ENCODE assay signal across 9 cellular contexts in the genomic region with DNA sequence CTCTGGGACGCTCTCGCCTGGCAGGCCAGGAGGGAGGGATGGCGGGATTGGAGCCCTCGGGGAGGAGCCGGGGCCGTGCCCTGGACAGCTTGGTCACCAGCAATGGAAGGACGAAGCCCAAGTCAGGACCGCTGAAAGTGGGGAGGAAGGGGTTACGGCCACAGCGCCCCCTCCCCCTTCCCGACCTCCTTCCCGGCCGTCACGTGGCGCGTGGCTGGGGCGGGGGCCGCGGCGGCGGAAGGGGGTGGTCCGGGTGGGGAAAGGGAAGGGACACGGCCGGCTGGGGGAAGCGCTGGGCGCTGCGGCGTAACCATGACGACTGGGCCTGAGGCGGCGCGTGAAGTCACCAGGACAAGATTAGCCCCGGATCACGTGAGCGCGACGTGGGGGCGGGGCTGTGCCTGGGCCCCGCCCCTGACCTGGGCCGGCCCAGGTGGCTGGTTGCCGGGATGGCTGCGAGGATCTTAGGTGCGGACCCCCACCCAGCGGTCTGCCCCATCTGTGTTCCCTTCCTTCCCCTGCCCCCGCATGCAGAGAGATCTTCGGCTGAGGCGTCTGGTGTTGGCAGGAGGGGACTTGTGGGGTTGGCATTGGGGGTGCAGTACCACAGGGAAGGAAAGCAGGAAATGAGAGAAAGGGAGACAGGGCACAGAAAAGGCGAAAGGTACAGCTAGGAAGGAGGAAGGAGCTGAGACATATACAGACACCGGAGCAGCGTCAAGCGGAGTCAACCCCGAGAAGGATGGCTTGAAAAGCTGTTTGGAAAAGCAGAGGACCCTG. TPM values are rescaled to one million over a fixed set of nuclear protein-coding genes. Genes with fewer than 3 reads are reported as not detected.
DNase-seq lines count a peak whose midpoint lies in the region; ATAC-seq, FAIRE-seq and TF ChIP-seq lines count a peak whose summit lies in the region.
"Had no signal": no experiment of that assay in that cellular context is flagged by ENCODE, and none has a peak within 500 bp of the region (broad histone marks: within the 10 kb centered on the region; RNA-seq: fewer than 3 reads in every experiment).

No MANE protein-coding gene starts in this region.

- intact Hi-C loops in endothelial cell of umbilical vein (cut with micrococcal nuclease): loop anchor here (1.0 kb wide), 1 partner anchor 8 kb away; the partner anchor contains the start of gene TARBP2

- TF ChIP-seq POLR2A in endothelial cell of umbilical vein (IDR thresholded peaks at IDR 0.05; ENCODE audit: low read depth, low read length): no peak

- H3K4me3 ChIP-seq in NT2/D1 (ENCODE audit: insufficient read length, low read depth): peak overlapping the region; percentile 64
- peak overlapping the region; percentile 17 to 61 (median 38) for H3K4me3 ChIP-seq in endothelial cell of umbilical vein (replicated peaks in 1 of 3; ENCODE audit: insufficient read depth in 1 of 3, low read depth in 1 of 3, low read length in 3 of 3)

- POLR2A ChIA-PET in endothelial cell of umbilical vein (lab: Charles Lee): no interaction called here

- peak overlapping the region; percentile 86 for H2AFZ ChIP-seq in endothelial cell of umbilical vein (ENCODE audit: low read depth, low read length)

- CTCF ChIA-PET in endothelial cell of umbilical vein (lab: Charles Lee): interaction anchor here (0.9 to 1.6 kb wide), 6 partner anchors 8 to 16 kb away, joined by 3 to 6 read pairs (median 4); partner anchors contain the start of gene TARBP2

- no peaks in the 10 kb centered on the region for H3K27me3 ChIP-seq in NT2/D1 (ENCODE audit: insufficient read depth, insufficient read length)
- no peaks in the 10 kb centered on the region for H3K27me3 ChIP-seq in endothelial cell of umbilical vein (ENCODE audit: control insufficient read depth in 2 of 2, insufficient read depth in 2 of 2, low read length in 2 of 2)

- peak overlapping the region; percentile 69 for H3K4me2 ChIP-seq in endothelial cell of umbilical vein (ENCODE audit: insufficient read depth, low read length)

- peaks cover 14% of the 10 kb centered on the region for H3K4me1 ChIP-seq in NT2/D1 (ENCODE audit: insufficient read depth, insufficient read length)
- peaks cover 11% of the 10 kb centered on the region for H3K4me1 ChIP-seq in endothelial cell of umbilical vein (ENCODE audit: control insufficient read depth, extremely low read depth, insufficient read depth, low read length)

- no TSS peak for BruUV-seq in endothelial cell of umbilical vein (replicated peaks; lab: Mats Ljungman, UMichigan)

- H3K27ac ChIP-seq in endothelial cell of umbilical vein (ENCODE audit: insufficient read depth, low read depth, low read length): peak overlapping the region; percentile 57

- DNase-seq in CMK (ENCODE audit: low read depth): peak; percentile 96
- DNase-seq in HUDEP-2 (lab: John Stamatoyannopoulos, UW; ENCODE audit: unreplicated experiment in 76 of 76): peak in 73 of 76 experiments; percentile 27 to 87 (median 74)
- DNase-seq in NT2/D1 (ENCODE audit: low read depth, low spot score): peak; percentile 90
- peak; percentile 78 for DNase-seq in activated T-cell treated with anti-CD3 and anti-CD28 coated beads for 1 hour (ENCODE audit: low read depth)
- DNase-seq in endothelial cell of umbilical vein (ENCODE audit: low read depth, low spot score): peak; percentile 93
- DNase-seq in middle frontal gyrus (ENCODE audit: extremely low spot score, low spot score): peak; percentile 84
- peak; percentile 80 for DNase-seq in stimulated activated CD8-positive, alpha-beta memory T cell treated with anti-CD3 and anti-CD28 coated beads, Interleukin-15, amount 100 ng/mL, for 48 hours (ENCODE audit: low read depth in 2 of 2)

- H3K9ac ChIP-seq in NT2/D1 (ENCODE audit: insufficient read length, low read depth) (peak overlapping the region; percentile 85), endothelial cell of umbilical vein (replicated peaks; ENCODE audit: extremely low read depth, insufficient read depth, low read length) (peak overlapping the region; percentile 71)

- no peak for TF ChIP-seq CTCF in endothelial cell of umbilical vein (IDR thresholded peaks at IDR 0.05; ENCODE audit: extremely low read depth in 1 of 2, insufficient read depth in 1 of 2, low read depth in 1 of 2, low read length in 2 of 2)

- H3K36me3 ChIP-seq in NT2/D1 (ENCODE audit: insufficient read depth, insufficient read length, low read length) (peaks cover 2% of the 10 kb centered on the region), endothelial cell of umbilical vein (ENCODE audit: control insufficient read depth in 2 of 2, extremely low read depth in 1 of 2, insufficient read depth in 2 of 2, low read length in 2 of 2) (no peaks in the 10 kb centered on the region)

- no peaks in the 10 kb centered on the region for H4K20me1 ChIP-seq in endothelial cell of umbilical vein (replicated peaks; ENCODE audit: control insufficient read depth, extremely low read depth, insufficient read depth, low read length)

- peak; percentile 88 for ATAC-seq in GM21360 (IDR thresholded peaks at IDR 0.05; ENCODE audit: unreplicated experiment)

- no peaks in the 10 kb centered on the region for H3K79me2 ChIP-seq in endothelial cell of umbilical vein (ENCODE audit: control insufficient read depth, insufficient read depth, low read length)

- FAIRE-seq in endothelial cell of umbilical vein (lab: Jason Lieb, UNC): peak; percentile 95
- FAIRE-seq: islet of Langerhans had no signal

- no peaks in the 10 kb centered on the region for H3K9me1 ChIP-seq in endothelial cell of umbilical vein (replicated peaks; ENCODE audit: control insufficient read depth, extremely low read depth, insufficient read depth, low read length)

- H3K9me3 ChIP-seq in NT2/D1 (ENCODE audit: insufficient read depth, low read length): no peaks in the 10 kb centered on the region
- H3K9me3 ChIP-seq in endothelial cell of umbilical vein (replicated peaks; ENCODE audit: control insufficient read depth, insufficient read depth, low read length): no peaks in the 10 kb centered on the region

- dilution Hi-C loops in endothelial cell of umbilical vein (cut with MboI; ENCODE audit: extremely low pct_ligation_motif_present, low sequenced_read_pairs): no loop called here

TF ChIP-seq in endothelial cell of umbilical vein, 7 proteins besides CTCF, POLR2A, EP300 and RAD21 (continues in another document):
- TF ChIP-seq GATA2 (IDR thresholded peaks at IDR 0.05; ENCODE audit: insufficient read depth, insufficient read length, low read depth, low read length) (no peak), JUN (IDR thresholded peaks at IDR 0.05; ENCODE audit: borderline replicate concordance, insufficient read depth, insufficient read length, low read depth) (peak; percentile 13), FOS (IDR thresholded peaks at IDR 0.05; ENCODE audit: borderline replicate concordance, insufficient read depth, low read length) (no peak), POLR2AphosphoS5 (IDR thresholded peaks at IDR 0.05; ENCODE audit: insufficient read depth, low read depth, low read length) (peak; percentile 44)

RNA-seq across cellular contexts. Expression of gene MAP3K12, which starts 6.2 kb away (rescaled TPM):
- 29.3 and 33.3 TPM in 2 replicates for total RNA-seq in endothelial cell of umbilical vein
- polyA plus RNA-seq in endothelial cell of umbilical vein: 66.2 and 69.2 TPM in 2 replicates
- polyA plus RNA-seq in endothelial cell of umbilical vein (2011; cell fraction: cytosol; rRNA removed): 28.2 and 33.4 TPM in 2 replicates
- 281 and 407 TPM in 2 replicates for polyA plus RNA-seq in endothelial cell of umbilical vein (2011; cell fraction: nucleus; rRNA removed)
- polyA plus RNA-seq in endothelial cell of umbilical vein (2012): 35.4 and 59.5 TPM in 2 replicates
- 49.6 and 53.5 TPM in 2 replicates for polyA minus RNA-seq in endothelial cell of umbilical vein
- 1.2 TPM for polyA minus RNA-seq in endothelial cell of umbilical vein (2011; cell fraction: cytosol; rRNA and poly(A)+ RNA removed)
- 55.7 and 57.8 TPM in 2 replicates for polyA minus RNA-seq in endothelial cell of umbilical vein (2011; cell fraction: nucleus; rRNA and poly(A)+ RNA removed)

RNA-seq across cellular contexts. Expression of gene TARBP2, which starts 8.1 kb away (rescaled TPM):
- total RNA-seq in endothelial cell of umbilical vein: 53.8 and 57.2 TPM in 2 replicates
- polyA plus RNA-seq in endothelial cell of umbilical vein: 82.8 and 92.1 TPM in 2 replicates
- 57.3 and 67.6 TPM in 2 replicates for polyA plus RNA-seq in endothelial cell of umbilical vein (2011; cell fraction: cytosol; rRNA removed)
- 223 and 226 TPM in 2 replicates for polyA plus RNA-seq in endothelial cell of umbilical vein (2011; cell fraction: nucleus; rRNA removed)
- polyA plus RNA-seq in endothelial cell of umbilical vein (2012): 35.3 and 37.5 TPM in 2 replicates
- polyA minus RNA-seq in endothelial cell of umbilical vein: 37.3 and 38.8 TPM in 2 replicates
- polyA minus RNA-seq in endothelial cell of umbilical vein (2011; cell fraction: cytosol; rRNA and poly(A)+ RNA removed): 27.0 TPM
- polyA minus RNA-seq in endothelial cell of umbilical vein (2011; cell fraction: nucleus; rRNA and poly(A)+ RNA removed): 35.5 and 39.8 TPM in 2 replicates

RNA-seq across cellular contexts. Expression of gene NPFF, which starts 14.3 kb away (rescaled TPM):
- total RNA-seq in endothelial cell of umbilical vein: not detected in 2 replicates
- 0.30 TPM in 1 of 2 replicates, not detected in the other for polyA plus RNA-seq in endothelial cell of umbilical vein
- 0.22 and 0.23 TPM in 2 replicates for polyA plus RNA-seq in endothelial cell of umbilical vein (2011; cell fraction: cytosol; rRNA removed)
- 0.53 and 0.74 TPM in 2 replicates for polyA plus RNA-seq in endothelial cell of umbilical vein (2011; cell fraction: nucleus; rRNA removed)
- 0.59 TPM in 1 of 2 replicates, not detected in the other for polyA plus RNA-seq in endothelial cell of umbilical vein (2012)
- polyA minus RNA-seq in endothelial cell of umbilical vein: not detected in 2 replicates
- not detected for polyA minus RNA-seq in endothelial cell of umbilical vein (2011; cell fraction: cytosol; rRNA and poly(A)+ RNA removed)
- not detected in 2 replicates for polyA minus RNA-seq in endothelial cell of umbilical vein (2011; cell fraction: nucleus; rRNA and poly(A)+ RNA removed)

RNA-seq across cellular contexts. Expression of gene PCBP2, which starts 41.1 kb away (rescaled TPM):
- total RNA-seq in endothelial cell of umbilical vein: 948 and 995 TPM in 2 replicates
- polyA plus RNA-seq in endothelial cell of umbilical vein: 431 and 526 TPM in 2 replicates
- 597 and 613 TPM in 2 replicates for polyA plus RNA-seq in endothelial cell of umbilical vein (2011; cell fraction: cytosol; rRNA removed)
- polyA plus RNA-seq in endothelial cell of umbilical vein (2011; cell fraction: nucleus; rRNA removed): 798 and 963 TPM in 2 replicates
- 733 and 847 TPM in 2 replicates for polyA plus RNA-seq in endothelial cell of umbilical vein (2012)
- polyA minus RNA-seq in endothelial cell of umbilical vein: 909 and 921 TPM in 2 replicates
- 650 TPM for polyA minus RNA-seq in endothelial cell of umbilical vein (2011; cell fraction: cytosol; rRNA and poly(A)+ RNA removed)
- polyA minus RNA-seq in endothelial cell of umbilical vein (2011; cell fraction: nucleus; rRNA and poly(A)+ RNA removed): 462 and 551 TPM in 2 replicates

RNA-seq across cellular contexts. Expression of gene PRR13, which starts 51.5 kb away (rescaled TPM):
- total RNA-seq in endothelial cell of umbilical vein: 123 and 139 TPM in 2 replicates
- polyA plus RNA-seq in endothelial cell of umbilical vein: 60.6 and 68.9 TPM in 2 replicates
- polyA plus RNA-seq in endothelial cell of umbilical vein (2011; cell fraction: cytosol; rRNA removed): 90.8 and 105 TPM in 2 replicates
- 35.4 and 40.8 TPM in 2 replicates for polyA plus RNA-seq in endothelial cell of umbilical vein (2011; cell fraction: nucleus; rRNA removed)
- 258 and 297 TPM in 2 replicates for polyA plus RNA-seq in endothelial cell of umbilical vein (2012)
- polyA minus RNA-seq in endothelial cell of umbilical vein: 52.6 and 64.2 TPM in 2 replicates
- 55.0 TPM for polyA minus RNA-seq in endothelial cell of umbilical vein (2011; cell fraction: cytosol; rRNA and poly(A)+ RNA removed)
- polyA minus RNA-seq in endothelial cell of umbilical vein (2011; cell fraction: nucleus; rRNA and poly(A)+ RNA removed): 15.9 and 22.5 TPM in 2 replicates

Comparison
In these comparisons a context has a peak if more than half of its experiments do, and no peak if none do; other contexts are left out.
1. Peak in every context shown above with its lines: DNase-seq, ATAC-seq, H3K4me3 ChIP-seq and H3K27ac ChIP-seq.